Comparison of ENCODE assay signal across 1 cellular context in genomic region chr11:57741132-57742086, GRCh38.
TF ChIP-seq lines count a peak whose summit lies in the region.

Gene SELENOH (plus strand): TSS chr11:57741491. CDS start chr11:57741596, 105 bp downstream.

TF ChIP-seq in GM23338, 12 proteins besides CTCF, POLR2A, EP300 and RAD21:
- TF ChIP-seq EZH2 (IDR thresholded peaks at IDR 0.05; ENCODE audit: low read depth, unreplicated experiment) = no peak
- no peak for TF ChIP-seq REST (IDR thresholded peaks at IDR 0.05; ENCODE audit: unreplicated experiment)
- no peak for TF ChIP-seq NANOG (IDR thresholded peaks at IDR 0.05; ENCODE audit: borderline replicate concordance)
- TF ChIP-seq ZNF114 (CRISPR knock-in tag; IDR thresholded peaks at IDR 0.05) = no peak
- no peak for TF ChIP-seq JUNB (IDR thresholded peaks at IDR 0.05; ENCODE audit: unreplicated experiment)
- no peak for TF ChIP-seq EZH2phosphoT487 (IDR thresholded peaks at IDR 0.05; ENCODE audit: unreplicated experiment)
- TF ChIP-seq ZNF331 (CRISPR knock-in tag; IDR thresholded peaks at IDR 0.05; ENCODE audit: low read depth) = no peak
- no peak for TF ChIP-seq ZNF462 (CRISPR knock-in tag; IDR thresholded peaks at IDR 0.05)
- TF ChIP-seq CREB1 (CRISPR knock-in tag; IDR thresholded peaks at IDR 0.05; ENCODE audit: low read depth) = peak; percentile 78
- TF ChIP-seq POLR2AphosphoS5 (IDR thresholded peaks at IDR 0.05; ENCODE audit: low read depth) = peak; percentile 93
- TF ChIP-seq STAT1 (IDR thresholded peaks at IDR 0.05; ENCODE audit: unreplicated experiment) = no peak
- peak; percentile 73 for TF ChIP-seq ETS1 (IDR thresholded peaks at IDR 0.05)
